Comparison of ENCODE assay signal across 17 cellular contexts in the genomic region with DNA sequence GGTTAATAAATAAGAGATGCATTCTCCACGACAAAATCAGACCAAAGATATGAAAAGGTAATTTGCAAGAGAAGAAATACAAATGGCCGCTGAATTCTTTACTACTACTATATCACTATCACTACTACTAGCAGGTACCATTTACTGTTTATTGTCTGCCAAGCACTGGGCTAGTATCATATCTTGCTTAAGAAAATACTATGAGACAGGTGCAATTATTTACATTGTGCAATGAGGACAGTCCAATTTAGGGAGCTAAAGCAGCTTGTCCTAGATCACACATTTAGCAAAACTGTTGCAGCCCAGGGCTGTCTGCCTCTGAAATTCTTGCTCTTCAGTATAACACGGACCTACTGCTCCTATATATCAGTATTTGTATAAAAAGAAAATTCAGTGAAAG. TPM values are rescaled to one million over a fixed set of nuclear protein-coding genes. Genes with fewer than 3 reads are reported as not detected.
A peak's percentile ranks its signal among the peaks of the same experiment; 100 is the strongest.
DNase-seq lines count a peak whose midpoint lies in the region; ATAC-seq and TF ChIP-seq lines count a peak whose summit lies in the region.
"Had no signal": no experiment of that assay in that cellular context is flagged by ENCODE, and none has a peak within 500 bp of the region (broad histone marks: within the 10 kb centered on the region; RNA-seq: fewer than 3 reads in every experiment).

No MANE protein-coding gene starts in this region.

- 33% methylated on average over 3 of the region's 3 CpGs for WGBS in right lobe of liver (ENCODE audit: insufficient coverage, low coverage, low lambda C conversion rate, missing lambda C conversion rate)

- DNase-seq in NCI-H510A treated with DMSO at 0.1 percent for 48 hours (lab: John Stamatoyannopoulos, UW) (peak; percentile 20), NCI-H510A (lab: John Stamatoyannopoulos, UW) (no peak), NCI-H146 (lab: John Stamatoyannopoulos, UW) (peak; percentile 58), NCI-H774 (lab: John Stamatoyannopoulos, UW) (peak; percentile 24), right lobe of liver (no peak), NCI-H345 treated with DMSO at 0.1 percent for 48 hours (lab: John Stamatoyannopoulos, UW; ENCODE audit: unreplicated experiment) (no peak), DMS153 treated with DMSO at 0.1 percent for 48 hours (lab: John Stamatoyannopoulos, UW; ENCODE audit: unreplicated experiment) (no peak)
- DNase-seq: C1 segment of cervical spinal cord; Calu3; CD4-positive, alpha-beta T cell; DMS 273 treated with DMSO at 0.1 percent for 48 hours; DND-41; GDM1; HCEC 1CT; HFFc6 had no signal

- H3K4me1 ChIP-seq in right lobe of liver, result peaks cover 0 to 56% (median 17%) of the 10 kb centered on the region in 4 donors

- H3K36me3 ChIP-seq in right lobe of liver, result no peaks in the 10 kb centered on the region

- ATAC-seq in right lobe of liver (peak; percentile 61 to 75 (median 68)), GM18873 (IDR thresholded peaks at IDR 0.05; ENCODE audit: low FRiP score, unreplicated experiment) (no peak)

- no peaks in the 10 kb centered on the region for H3K9me3 ChIP-seq in right lobe of liver

- TF ChIP-seq POLR2A in right lobe of liver (IDR thresholded peaks at IDR 0.05), result no peak

- intact Hi-C loops in right lobe of liver (cut with DNase I), result no loop called here

- no peak for TF ChIP-seq CTCF in right lobe of liver (IDR thresholded peaks at IDR 0.05)

- H3K27ac ChIP-seq in right lobe of liver, result peak overlapping the region in 2 of 3 donors; percentile 25 to 78
- H3K27ac ChIP-seq: HL-60 had no signal

- no peaks in the 10 kb centered on the region for H3K27me3 ChIP-seq in right lobe of liver

- no peak overlapping the region for H3K4me3 ChIP-seq in right lobe of liver

RNA-seq across cellular contexts. Expression of gene CRADD, which starts 52.8 kb away (rescaled TPM):
- total RNA-seq in right lobe of liver, result 10 to 100 TPM; 17.2 to 65.3 (median 30.8) TPM

Comparison
In these comparisons a context has a peak if more than half of its experiments do, and no peak if none do; other contexts are left out.
1. DNase-seq: peak in NCI-H510A treated with DMSO at 0.1 percent for 48 hours (single experiment), NCI-H146 (single experiment) and NCI-H774 (single experiment); none in NCI-H510A (single experiment), right lobe of liver (0 of 3), NCI-H345 treated with DMSO at 0.1 percent for 48 hours (single experiment) and DMS153 treated with DMSO at 0.1 percent for 48 hours (single experiment).